ENCODE assay signal across 1 cellular context in genomic region chr17:21452377-21453143, GRCh38.
A peak's percentile ranks its signal among the peaks of the same experiment; 100 is the strongest.
TF ChIP-seq lines count a peak whose summit lies in the region.

No MANE protein-coding gene starts in this region.

TF ChIP-seq in H1, 55 proteins besides CTCF, POLR2A, EP300 and RAD21:
- TF ChIP-seq NANOG (IDR thresholded peaks at IDR 0.05; ENCODE audit: insufficient read depth, low read depth, low read length, poor library complexity, severe bottlenecking) (no peak), USF2 (IDR thresholded peaks at IDR 0.05; ENCODE audit: low read length) (peak; percentile 23; the same call in 1 of the 2 replicates), ATF2 (IDR thresholded peaks at IDR 0.05; ENCODE audit: low read length) (no peak), SAP30 (IDR thresholded peaks at IDR 0.05; ENCODE audit: insufficient read depth, insufficient replicate concordance, low read length) (no peak), KDM4A (IDR thresholded peaks at IDR 0.05; ENCODE audit: low read depth, low read length, severe bottlenecking) (peak; percentile 78), RXRA (IDR thresholded peaks at IDR 0.05; ENCODE audit: insufficient read depth, low read depth, low read length) (no peak), RNF2 (IDR thresholded peaks at IDR 0.05; ENCODE audit: borderline replicate concordance, low read depth, low read length, missing control alignments, poor library complexity, severe bottlenecking) (peak; percentile 58), E2F6 (IDR thresholded peaks at IDR 0.05) (peak; percentile 99), ZNF274 (IDR thresholded peaks at IDR 0.05; ENCODE audit: borderline replicate concordance, extremely low read depth, low read length) (no peak), MAX (IDR thresholded peaks at IDR 0.05) (peak; percentile 98), BCL11A (IDR thresholded peaks at IDR 0.05; ENCODE audit: low read depth in 2 of 2, low read length in 2 of 2) (no peak), KDM5A (IDR thresholded peaks at IDR 0.05; ENCODE audit: low read length) (no peak), CHD7 (IDR thresholded peaks at IDR 0.05; ENCODE audit: insufficient replicate concordance, low read length) (no peak), POU5F1 (IDR thresholded peaks at IDR 0.05; ENCODE audit: low read depth, low read length) (no peak), JUN (IDR thresholded peaks at IDR 0.05; ENCODE audit: low read depth, low read length) (no peak), TAF1 (IDR thresholded peaks at IDR 0.05; ENCODE audit: low read depth, low read length) (no peak), SIRT6 (IDR thresholded peaks at IDR 0.05; ENCODE audit: low read length) (no peak), SUZ12 (IDR thresholded peaks at IDR 0.05; ENCODE audit: low read length) (no peak), GABPA (IDR thresholded peaks at IDR 0.05; ENCODE audit: borderline replicate concordance, insufficient read depth, low read length) (peak; percentile 27; the same call in 1 of the 2 replicates), KDM1A (IDR thresholded peaks at IDR 0.05; ENCODE audit: borderline replicate concordance, low read length) (no peak), TBP (IDR thresholded peaks at IDR 0.05; ENCODE audit: low read depth, low read length) (no peak), CHD1 (IDR thresholded peaks at IDR 0.05; ENCODE audit: low read depth, low read length) (no peak), ASH2L (IDR thresholded peaks at IDR 0.05; ENCODE audit: low read length) (peak; percentile 46), CREB1 (IDR thresholded peaks at IDR 0.05) (no peak), SIX5 (IDR thresholded peaks at IDR 0.05; ENCODE audit: low read depth, low read length) (no peak), CBX8 (IDR thresholded peaks at IDR 0.05; ENCODE audit: borderline replicate concordance, low read depth, low read length) (no peak), CEBPB (IDR thresholded peaks at IDR 0.05; ENCODE audit: low read depth, low read length) (no peak), SIN3A (conservative IDR thresholded peaks at IDR 0.05 in 1 of 2, IDR thresholded peaks at IDR 0.05 in 1 of 2; ENCODE audit: low read depth in 1 of 2, low read length in 2 of 2) (no peak), PHF8 (conservative IDR thresholded peaks at IDR 0.05; ENCODE audit: low read depth, low read length) (no peak), HDAC6 (IDR thresholded peaks at IDR 0.05; ENCODE audit: low read depth, low read length) (no peak), CTBP2 (IDR thresholded peaks at IDR 0.05; ENCODE audit: borderline replicate concordance, insufficient read depth, insufficient read length, low read length) (no peak), EGR1 (IDR thresholded peaks at IDR 0.05; ENCODE audit: borderline replicate concordance, low read depth, low read length) (0 out of 2 replicates have a peak, but pooled peaks have one; percentile 22), BRCA1 (IDR thresholded peaks at IDR 0.05; ENCODE audit: low read depth, low read length) (no peak), RBBP5 (IDR thresholded peaks at IDR 0.05; ENCODE audit: borderline replicate concordance, low read depth, low read length) (no peak), RFX5 (IDR thresholded peaks at IDR 0.05; ENCODE audit: borderline replicate concordance, low read depth, low read length) (no peak)
